17 cellular contexts compared by ENCODE assay signal in genomic region chr12:114952573-114953196, GRCh38.
DNase-seq lines count a peak whose midpoint lies in the region; ATAC-seq and TF ChIP-seq lines count a peak whose summit lies in the region.
"Had no signal": no experiment of that assay in that cellular context is flagged by ENCODE, and none has a peak within 500 bp of the region (broad histone marks: within the 10 kb centered on the region; RNA-seq: fewer than 3 reads in every experiment).

No MANE protein-coding gene starts in this region.

- no peak overlapping the region for H3K9ac ChIP-seq in mesenchymal stem cell (ENCODE audit: low read length)

- H3K14ac ChIP-seq in mesenchymal stem cell (ENCODE audit: low read length in 2 of 2) = no peak overlapping the region

- H4K8ac ChIP-seq in mesenchymal stem cell (ENCODE audit: low read length) = peak overlapping the region; percentile 35

- DNase-seq in astrocyte of the cerebellum (ENCODE audit: low read depth) = peak; percentile 37
- no peak for DNase-seq in Right ventricle myocardium inferior (ENCODE audit: missing footprints)
- peak; percentile 23 for DNase-seq in mesenchymal stem cell
- no peak for DNase-seq in cortex of kidney (lab: John Stamatoyannopoulos, UW)
- no peak for DNase-seq in NCI-H2107 (lab: John Stamatoyannopoulos, UW)
- no peak for DNase-seq in NCI-H2196 treated with DMSO at 0.1 percent for 48 hours (lab: John Stamatoyannopoulos, UW; ENCODE audit: unreplicated experiment)
- DNase-seq: activated CD4-positive, CD25-positive, alpha-beta regulatory T cell; Caco-2; esophagus squamous epithelium; Karpas-422; naive B cell; NCI-H1105; NCI-H2227 treated with DMSO at 0.1 percent for 48 hours; stimulated activated naive CD8-positive, alpha-beta T cell treated with anti-CD3 and anti-CD28 coated beads, Interleukin-15, amount 100 ng/mL, for 72 hours; T-helper 17 cell had no signal

- no peaks in the 10 kb centered on the region for H3K79me1 ChIP-seq in mesenchymal stem cell (replicated peaks; ENCODE audit: low read length, poor library complexity, severe bottlenecking)

- no peak overlapping the region for H2AFZ ChIP-seq in mesenchymal stem cell (ENCODE audit: low read depth, low read length)

- no peaks in the 10 kb centered on the region for H3K36me3 ChIP-seq in mesenchymal stem cell (ENCODE audit: control insufficient read depth in 1 of 2, insufficient read depth in 2 of 2, low read depth in 1 of 2, low read length in 2 of 2)
- H3K36me3 ChIP-seq: esophagus squamous epithelium had no signal

- ATAC-seq in Right ventricle myocardium inferior (peak; percentile 91), GM18867 (IDR thresholded peaks at IDR 0.05; ENCODE audit: unreplicated experiment) (no peak)
- ATAC-seq: stimulated activated naive CD8-positive, alpha-beta T cell treated with anti-CD3 and anti-CD28 coated beads, Interleukin-15, amount 100 ng/mL, for 72 hours; T-helper 17 cell had no signal

- no peak overlapping the region for H3K4me2 ChIP-seq in mesenchymal stem cell (ENCODE audit: low read length, poor library complexity, severe bottlenecking)

- no peak overlapping the region for H4K91ac ChIP-seq in mesenchymal stem cell (ENCODE audit: low read length)

- peak overlapping the region in 1 of 2 experiments; percentile 24 for H3K4ac ChIP-seq in mesenchymal stem cell (ENCODE audit: low read depth in 1 of 2, low read length in 2 of 2)

- no peak overlapping the region for H2BK5ac ChIP-seq in mesenchymal stem cell (ENCODE audit: low read depth, low read length, poor library complexity, severe bottlenecking)

- H2BK120ac ChIP-seq in mesenchymal stem cell (ENCODE audit: low read depth, low read length) = no peak overlapping the region

- no peak overlapping the region for H2BK15ac ChIP-seq in mesenchymal stem cell (ENCODE audit: low read depth, poor library complexity, severe bottlenecking)

- H3K27me3 ChIP-seq in mesenchymal stem cell (ENCODE audit: control insufficient read depth in 1 of 2, insufficient read depth in 1 of 2, low read length in 2 of 2) = no peaks in the 10 kb centered on the region
- H3K27me3 ChIP-seq: esophagus squamous epithelium had no signal

- H2BK12ac ChIP-seq in mesenchymal stem cell (ENCODE audit: low read length in 2 of 2) = peak overlapping the region in 1 of 2 experiments; percentile 70

- peak overlapping the region in 1 of 2 experiments; percentile 40 for H3K18ac ChIP-seq in mesenchymal stem cell (ENCODE audit: low read depth in 1 of 2, low read length in 2 of 2)

- intact Hi-C loops in Right ventricle myocardium inferior (cut with DNase I) = loop anchor here (10.0 kb wide), 1 partner anchor 268 kb away; the partner anchor contains the start of gene TBX3

- H3K23ac ChIP-seq in mesenchymal stem cell (ENCODE audit: low read length in 2 of 2) = no peak overlapping the region

- H3K27ac ChIP-seq in mesenchymal stem cell (ENCODE audit: low read length, poor library complexity, severe bottlenecking) (no peak overlapping the region), temporal lobe (ENCODE audit: low read depth, low read length) (peak overlapping the region; percentile 46)
- H3K27ac ChIP-seq: esophagus squamous epithelium had no signal

- H3K4me1 ChIP-seq in mesenchymal stem cell (ENCODE audit: control insufficient read depth, insufficient read depth, low read depth, low read length) = no peaks in the 10 kb centered on the region
- H3K4me1 ChIP-seq: Caco-2 had no signal

- WGBS in mesenchymal stem cell = 74% methylated on average over 15 of the region's 15 CpGs

- H3K4me3 ChIP-seq in astrocyte of the cerebellum (ENCODE audit: low read depth, low read length) = no peak overlapping the region
- H3K4me3 ChIP-seq in mesenchymal stem cell (ENCODE audit: insufficient read depth in 1 of 2, low read depth in 1 of 2, low read length in 2 of 2) = no peak overlapping the region
- H3K4me3 ChIP-seq: esophagus squamous epithelium had no signal

- in situ Hi-C loops in astrocyte of the cerebellum (cut with HindIII; ENCODE audit: low sequenced_read_pairs) = no loop called here

- H2AK5ac ChIP-seq in mesenchymal stem cell (ENCODE audit: low read length, severe bottlenecking) = no peak overlapping the region

- no peak for TF ChIP-seq CTCF in astrocyte of the cerebellum (IDR thresholded peaks at IDR 0.05; ENCODE audit: low read depth, low read length, missing control alignments)

- no peaks in the 10 kb centered on the region for H3K9me3 ChIP-seq in mesenchymal stem cell (ENCODE audit: control insufficient read depth, low read length)
- H3K9me3 ChIP-seq: Caco-2, esophagus squamous epithelium had no signal

Comparison
In these comparisons a context has a peak if more than half of its experiments do, and no peak if none do; other contexts are left out.
1. DNase-seq: peak in astrocyte of the cerebellum (single experiment) and mesenchymal stem cell (single experiment); none in Right ventricle myocardium inferior (single experiment), cortex of kidney (single experiment), NCI-H2107 (single experiment) and NCI-H2196 treated with DMSO at 0.1 percent for 48 hours (single experiment).